ENCODE assay signal across 31 cellular contexts in the genomic region with DNA sequence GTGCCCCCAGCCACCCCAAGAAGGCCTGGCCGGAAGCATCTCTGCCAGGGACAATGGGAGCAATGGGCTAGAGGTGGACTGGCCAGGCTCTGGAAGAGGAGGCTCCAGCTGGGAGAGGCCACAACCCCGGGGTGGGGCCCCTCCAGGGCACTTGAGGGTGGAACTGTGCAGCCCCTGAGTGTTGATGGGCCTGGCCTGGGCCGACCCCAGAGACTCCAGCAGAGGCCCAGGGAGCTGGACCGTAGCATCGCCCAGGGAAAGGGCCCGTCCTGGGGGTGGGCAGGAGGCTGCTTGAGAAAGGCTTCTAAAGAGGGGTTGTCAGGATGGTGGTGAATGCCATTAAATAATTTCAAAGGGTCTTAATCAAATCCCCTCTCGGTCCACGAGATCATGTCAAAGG. TPM values are rescaled to one million over a fixed set of nuclear protein-coding genes. Genes with fewer than 3 reads are reported as not detected.
DNase-seq lines count a peak whose midpoint lies in the region; ATAC-seq lines count a peak whose summit lies in the region.
"Had no signal": no experiment of that assay in that cellular context is flagged by ENCODE, and none has a peak within 500 bp of the region (broad histone marks: within the 10 kb centered on the region; RNA-seq: fewer than 3 reads in every experiment).

No MANE protein-coding gene starts in this region.

- no peak overlapping the region for H3K4me3 Mint-ChIP-seq in activated naive CD4-positive, alpha-beta T cell treated with anti-CD3 and anti-CD28 coated beads, Interleukin-2, amount 10 ng/mL, durations not matched to agents 7 days and 5 days
- H3K4me3 Mint-ChIP-seq: B cell; CD14-positive monocyte; CD4-positive, alpha-beta memory T cell; CD4-positive, alpha-beta T cell; CD4-positive, CD25-positive, alpha-beta regulatory T cell; CD8-positive, alpha-beta memory T cell; CD8-positive, alpha-beta T cell had no signal

- CTCF ChIA-PET in activated naive CD4-positive, alpha-beta T cell treated with anti-CD3 and anti-CD28 coated beads, Interleukin-2, amount 10 ng/mL, durations not matched to agents 7 days and 5 days (lab: Charles Lee), result no interaction called here

- peaks cover 0 to 39% (median 3%) of the 10 kb centered on the region in 3 experiments for H3K27me3 ChIP-seq in neuronal stem cell (ENCODE audit: control insufficient read depth in 3 of 3, insufficient read depth in 3 of 3, low read depth in 1 of 3, low read length in 3 of 3)
- H3K27me3 ChIP-seq: BE2C; BLaER1; BLaER1 treated with 17β-estradiol and CSF1 and Interleukin-3, amounts not matched to agents 10 nM and 100 nM had no signal

- H3K27me3 Mint-ChIP-seq in activated naive CD4-positive, alpha-beta T cell treated with anti-CD3 and anti-CD28 coated beads, Interleukin-2, amount 10 ng/mL, durations not matched to agents 7 days and 5 days, result peaks cover 40% of the 10 kb centered on the region
- H3K27me3 Mint-ChIP-seq: CD4-positive, alpha-beta memory T cell; CD4-positive, alpha-beta T cell had no signal

- no peaks in the 10 kb centered on the region for H3K36me3 Mint-ChIP-seq in activated naive CD4-positive, alpha-beta T cell treated with anti-CD3 and anti-CD28 coated beads, Interleukin-2, amount 10 ng/mL, durations not matched to agents 7 days and 5 days
- H3K36me3 Mint-ChIP-seq: CD14-positive monocyte; CD4-positive, alpha-beta memory T cell; CD4-positive, CD25-positive, alpha-beta regulatory T cell; CD8-positive, alpha-beta memory T cell; CD8-positive, alpha-beta T cell had no signal

- H2AK5ac ChIP-seq in neuronal stem cell (ENCODE audit: low read depth, low read length), result peak overlapping the region; percentile 25

- peak overlapping the region; percentile 91 for H2BK12ac ChIP-seq in neuronal stem cell (ENCODE audit: low read length)

- no peak overlapping the region for H2BK15ac ChIP-seq in neuronal stem cell (ENCODE audit: low read length)

- no peak overlapping the region for H2BK5ac ChIP-seq in neuronal stem cell (ENCODE audit: low read length)

- H3K14ac ChIP-seq in neuronal stem cell (ENCODE audit: low read length), result no peak overlapping the region

- H3K9ac ChIP-seq in neuronal stem cell (ENCODE audit: low read depth, low read length, poor library complexity), result no peak overlapping the region
- H3K9ac ChIP-seq: BLaER1; BLaER1 treated with 17β-estradiol and CSF1 and Interleukin-3, amounts not matched to agents 10 nM and 100 nM had no signal

- H3K23ac ChIP-seq in neuronal stem cell (ENCODE audit: low read depth, low read length, poor library complexity), result no peak overlapping the region

- H3K4me1 Mint-ChIP-seq in activated naive CD4-positive, alpha-beta T cell treated with anti-CD3 and anti-CD28 coated beads, Interleukin-2, amount 10 ng/mL, durations not matched to agents 7 days and 5 days, result no peaks in the 10 kb centered on the region
- H3K4me1 Mint-ChIP-seq: B cell; CD14-positive monocyte; CD4-positive, CD25-positive, alpha-beta regulatory T cell; CD8-positive, alpha-beta memory T cell had no signal

- no peak overlapping the region for H2AFZ ChIP-seq in neuronal stem cell (ENCODE audit: low read length)

- peaks cover 24 to 28% of the 10 kb centered on the region in 2 donors for H3K4me1 ChIP-seq in neuronal stem cell (ENCODE audit: control insufficient read depth in 2 of 2, insufficient read depth in 1 of 2, low read depth in 1 of 2, low read length in 2 of 2)
- H3K4me1 ChIP-seq: BE2C, Caco-2 had no signal

- H4K8ac ChIP-seq in neuronal stem cell (ENCODE audit: low read depth, low read length), result no peak overlapping the region

- no peaks in the 10 kb centered on the region for H3K9me3 ChIP-seq in neuronal stem cell (replicated peaks in 1 of 2; ENCODE audit: control insufficient read depth in 2 of 2, insufficient read depth in 1 of 2, low read depth in 1 of 2, low read length in 2 of 2)
- H3K9me3 ChIP-seq: A549; BE2C; BLaER1; BLaER1 treated with 17β-estradiol and CSF1 and Interleukin-3, amounts not matched to agents 10 nM and 100 nM; Caco-2 had no signal

- no CpG with 5 or more reads among the region's 8 CpGs for WGBS in neuronal stem cell (ENCODE audit: extremely low coverage in 2 of 2, insufficient read length in 2 of 2, insufficient replicate concordance in 1 of 2), 2 donors

- H3K9me3 Mint-ChIP-seq in activated naive CD4-positive, alpha-beta T cell treated with anti-CD3 and anti-CD28 coated beads, Interleukin-2, amount 10 ng/mL, durations not matched to agents 7 days and 5 days, result no peaks in the 10 kb centered on the region
- H3K9me3 Mint-ChIP-seq: CD4-positive, alpha-beta memory T cell; CD4-positive, alpha-beta T cell; CD8-positive, alpha-beta memory T cell; CD8-positive, alpha-beta T cell had no signal

- H4K91ac ChIP-seq in neuronal stem cell (ENCODE audit: low read depth, low read length, poor library complexity), result no peak overlapping the region

- no peak overlapping the region for H3K27ac ChIP-seq in neuronal stem cell (replicated peaks; ENCODE audit: low read length)
- H3K27ac ChIP-seq: 22Rv1; A549; BLaER1; BLaER1 treated with 17β-estradiol and CSF1 and Interleukin-3, amounts not matched to agents 10 nM and 100 nM; C4-2B had no signal

- H2BK120ac ChIP-seq in neuronal stem cell (ENCODE audit: low read depth, low read length), result no peak overlapping the region

- no peaks in the 10 kb centered on the region for H3K79me1 ChIP-seq in neuronal stem cell (ENCODE audit: low read depth, low read length)

- H3K4me3 ChIP-seq in neuronal stem cell (ENCODE audit: low read length in 2 of 2), result no peak overlapping the region
- H3K4me3 ChIP-seq: A549; BLaER1; BLaER1 treated with 17β-estradiol and CSF1 and Interleukin-3, amounts not matched to agents 10 nM and 100 nM had no signal

- H3K4ac ChIP-seq in neuronal stem cell (ENCODE audit: low read length), result no peak overlapping the region

- no peak overlapping the region for H3K4me2 ChIP-seq in neuronal stem cell (ENCODE audit: insufficient read depth, low read length, poor library complexity, severe bottlenecking)
- H3K4me2 ChIP-seq: A549; BLaER1; BLaER1 treated with 17β-estradiol and CSF1 and Interleukin-3, amounts not matched to agents 10 nM and 100 nM had no signal

- peaks cover 0 to 1% of the 10 kb centered on the region in 2 donors for H3K36me3 ChIP-seq in neuronal stem cell (replicated peaks in 1 of 2; ENCODE audit: control insufficient read depth in 2 of 2, insufficient read depth in 2 of 2, low read length in 2 of 2)
- H3K36me3 ChIP-seq: BE2C; BLaER1; BLaER1 treated with 17β-estradiol and CSF1 and Interleukin-3, amounts not matched to agents 10 nM and 100 nM had no signal

- DNase-seq in neuronal stem cell (ENCODE audit: low spot score) (no peak), retina (peak; percentile 23)
- DNase-seq in activated naive CD4-positive, alpha-beta T cell treated with anti-CD3 and anti-CD28 coated beads, Interleukin-2, amount 10 ng/mL, durations not matched to agents 7 days and 5 days, result no peak
- DNase-seq: 8988T; ACHN; AML-193; BE2C; C1 segment of cervical spinal cord; Caco-2; Calu3; CD4-positive, alpha-beta memory T cell; CD4-positive, alpha-beta T cell; CD4-positive, CD25-positive, alpha-beta regulatory T cell; CD8-positive, alpha-beta memory T cell; CD8-positive, alpha-beta T cell; COR-L47; DMS 273 treated with DMSO at 0.1 percent for 48 hours; DMS153; DMS53; DMS79; DMS79 treated with DMSO at 0.1 percent for 48 hours; DND-41; EL had no signal

- peak overlapping the region; percentile 18 for H3K18ac ChIP-seq in neuronal stem cell (ENCODE audit: low read length)

- H3K27ac Mint-ChIP-seq in activated naive CD4-positive, alpha-beta T cell treated with anti-CD3 and anti-CD28 coated beads, Interleukin-2, amount 10 ng/mL, durations not matched to agents 7 days and 5 days, result no peak overlapping the region
- H3K27ac Mint-ChIP-seq: B cell; CD14-positive monocyte; CD4-positive, alpha-beta T cell; CD4-positive, CD25-positive, alpha-beta regulatory T cell; CD8-positive, alpha-beta memory T cell; CD8-positive, alpha-beta T cell had no signal

- no peak for ATAC-seq in HG02970 (IDR thresholded peaks at IDR 0.05; ENCODE audit: low FRiP score, unreplicated experiment)
- ATAC-seq: A549; CD8-positive, alpha-beta T cell had no signal

RNA-seq across cellular contexts. Expression of gene CDKN1C, which starts 30.4 kb away (rescaled TPM):
- polyA plus RNA-seq in neuronal stem cell (2013, experiment 1 of 2), result 45.4 TPM
- polyA plus RNA-seq in neuronal stem cell (2013, experiment 2 of 2), result 48.3 TPM
